ENCODE assay signal across 1 cellular context in the genomic region with DNA sequence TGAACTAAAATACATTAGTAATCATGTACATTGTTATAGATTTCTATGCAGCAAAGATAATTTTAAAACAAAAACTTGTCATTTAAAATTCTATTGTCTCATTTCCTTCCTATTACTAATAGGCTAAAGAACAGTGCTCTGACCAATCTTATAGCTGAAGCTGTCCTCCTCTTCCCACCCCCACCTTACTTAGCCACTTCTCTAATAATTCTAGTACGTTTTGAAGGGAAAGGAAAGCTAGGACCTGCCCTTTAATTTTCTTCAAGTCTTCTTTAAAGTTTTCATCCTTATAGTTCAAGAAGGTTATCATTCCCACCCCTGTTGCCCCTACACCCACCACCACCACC.
TF ChIP-seq lines count a peak whose summit lies in the region.

No MANE protein-coding gene starts in this region.

TF ChIP-seq in IMR-90, 13 proteins besides CTCF, POLR2A, EP300 and RAD21:
- TF ChIP-seq MAFK (IDR thresholded peaks at IDR 0.05; ENCODE audit: low read depth, low read length) = no peak
- no peak for TF ChIP-seq FOS (IDR thresholded peaks at IDR 0.05; ENCODE audit: low read depth, low read length)
- no peak for TF ChIP-seq MAZ (IDR thresholded peaks at IDR 0.05; ENCODE audit: borderline replicate concordance, low read depth, low read length)
- TF ChIP-seq MXI1 (IDR thresholded peaks at IDR 0.05; ENCODE audit: borderline replicate concordance, low read depth, low read length) = no peak
- no peak for TF ChIP-seq CHD1 (IDR thresholded peaks at IDR 0.05; ENCODE audit: low read depth, low read length)
- no peak for TF ChIP-seq RCOR1 (IDR thresholded peaks at IDR 0.05; ENCODE audit: insufficient replicate concordance, low read length)
- no peak for TF ChIP-seq RFX5 (IDR thresholded peaks at IDR 0.05; ENCODE audit: low read depth, low read length)
- TF ChIP-seq ELK1 (IDR thresholded peaks at IDR 0.05; ENCODE audit: borderline replicate concordance, low read depth, low read length) = no peak
- no peak for TF ChIP-seq SMC3 (IDR thresholded peaks at IDR 0.05; ENCODE audit: low read depth, low read length)
- no peak for TF ChIP-seq NFE2L2 (IDR thresholded peaks at IDR 0.05; ENCODE audit: low read depth, low read length)
- TF ChIP-seq BHLHE40 (IDR thresholded peaks at IDR 0.05; ENCODE audit: low read depth, low read length) = no peak
- no peak for TF ChIP-seq CEBPB (IDR thresholded peaks at IDR 0.05; ENCODE audit: low read depth, low read length)
- TF ChIP-seq, protein P1, sequence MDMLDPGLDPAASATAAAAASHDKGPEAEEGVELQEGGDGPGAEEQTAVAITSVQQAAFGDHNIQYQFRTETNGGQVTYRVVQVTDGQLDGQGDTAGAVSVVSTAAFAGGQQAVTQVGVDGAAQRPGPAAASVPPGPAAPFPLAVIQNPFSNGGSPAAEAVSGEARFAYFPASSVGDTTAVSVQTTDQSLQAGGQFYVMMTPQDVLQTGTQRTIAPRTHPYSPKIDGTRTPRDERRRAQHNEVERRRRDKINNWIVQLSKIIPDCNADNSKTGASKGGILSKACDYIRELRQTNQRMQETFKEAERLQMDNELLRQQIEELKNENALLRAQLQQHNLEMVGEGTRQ (IDR thresholded peaks at IDR 0.05; ENCODE audit: low read depth, low read length) = no peak
TF ChIP-seq in IMR-90: peak in this region for 0.
